In the genomic region with DNA sequence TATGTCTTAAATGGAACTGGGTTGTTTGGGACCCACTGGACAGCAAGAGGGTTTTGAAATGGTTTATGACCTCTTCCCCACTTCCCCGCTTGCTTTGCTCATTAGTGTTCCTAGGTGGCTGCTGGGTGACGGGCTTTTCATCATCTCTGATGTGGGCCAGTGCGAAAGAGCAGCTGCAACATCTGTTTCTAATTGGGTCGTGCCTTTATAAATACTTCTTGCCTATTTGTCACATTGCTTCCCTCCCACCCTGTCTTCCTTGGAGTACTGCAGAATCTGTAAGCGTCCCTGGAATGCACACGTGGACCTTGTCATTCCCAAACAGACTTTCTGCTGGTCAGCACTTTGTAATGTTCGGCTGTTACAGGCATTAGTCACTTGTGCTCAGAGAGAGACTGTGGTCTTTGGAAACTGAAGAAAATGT, we compare ENCODE assay signal across 8 cellular contexts. TPM values are rescaled to one million over a fixed set of nuclear protein-coding genes. Genes with fewer than 3 reads are reported as not detected.
DNase-seq lines count a peak whose midpoint lies in the region; ATAC-seq and TF ChIP-seq lines count a peak whose summit lies in the region.

No MANE protein-coding gene starts in this region.

- intact Hi-C loops in CD14-positive monocyte (cut with micrococcal nuclease), result no loop called here

- no peaks in the 10 kb centered on the region for H3K36me3 ChIP-seq in kidney epithelial cell (ENCODE audit: control insufficient read depth, insufficient read depth, low read length)

- H3K4me3 Mint-ChIP-seq in CD14-positive monocyte, result no peak overlapping the region

- in situ Hi-C loops in astrocyte of the spinal cord (cut with HindIII; ENCODE audit: low sequenced_read_pairs), result no loop called here

- peaks cover 1 to 3% of the 10 kb centered on the region in 2 donors for H3K36me3 Mint-ChIP-seq in CD14-positive monocyte

- ATAC-seq in GM19351 (IDR thresholded peaks at IDR 0.05; ENCODE audit: unreplicated experiment) (no peak), GM19324 (IDR thresholded peaks at IDR 0.05; ENCODE audit: low FRiP score, unreplicated experiment) (no peak)

- peaks cover 20% of the 10 kb centered on the region for H3K4me1 Mint-ChIP-seq in CD14-positive monocyte

- no peak overlapping the region for H3K27ac Mint-ChIP-seq in CD14-positive monocyte

- H3K9me3 Mint-ChIP-seq in CD14-positive monocyte, result peaks cover 1 to 2% (median 1%) of the 10 kb centered on the region in 7 donors

- no peak overlapping the region for H3K4me3 ChIP-seq in astrocyte of the spinal cord (ENCODE audit: low read depth, low read length)
- no peak overlapping the region for H3K4me3 ChIP-seq in kidney epithelial cell (ENCODE audit: low read depth, low read length)

- peak; percentile 98 for DNase-seq in H4 (ENCODE audit: low spot score)
- peak; percentile 100 for DNase-seq in astrocyte of the spinal cord (ENCODE audit: low read depth, low spot score)
- DNase-seq in kidney epithelial cell (ENCODE audit: low read depth), result peak; percentile 97
- peak; percentile 95 for DNase-seq in smooth muscle cell of the brain vasculature (ENCODE audit: low read depth, low spot score)
- DNase-seq in SW480 (ENCODE audit: low spot score), result no peak
- no peak for DNase-seq in CD14-positive monocyte (ENCODE audit: low spot score)

- no peak for TF ChIP-seq CTCF in astrocyte of the spinal cord (IDR thresholded peaks at IDR 0.05; ENCODE audit: low read depth, low read length)
- no peak for TF ChIP-seq CTCF in kidney epithelial cell (IDR thresholded peaks at IDR 0.05; ENCODE audit: insufficient read depth, low read length, poor library complexity, severe bottlenecking)
- TF ChIP-seq CTCF in CD14-positive monocyte (IDR thresholded peaks at IDR 0.05), result no peak

- no peaks in the 10 kb centered on the region for H3K27me3 ChIP-seq in kidney epithelial cell (ENCODE audit: control insufficient read depth, insufficient read depth, low read length)

- H3K27me3 Mint-ChIP-seq in CD14-positive monocyte (ENCODE audit: low read depth in 3 of 3), result peaks cover 0 to 4% (median 2%) of the 10 kb centered on the region in 3 donors

RNA-seq across cellular contexts. Expression of a gene that starts 35.2 kb away (rescaled TPM):
- 43.8 and 76.4 TPM in 2 replicates for total RNA-seq in H4 (2014; rRNA removed; shearing (Covaris generic))
- 127 and 135 TPM in 2 replicates for total RNA-seq in kidney epithelial cell
- 10 to 100 TPM in 1 of 2 donors, 1 to 10 TPM in 1; 8.8 to 14.8 TPM for polyA plus RNA-seq in CD14-positive monocyte

Comparison
In these comparisons a context has a peak if more than half of its experiments do, and no peak if none do; other contexts are left out.
1. DNase-seq: peak in H4 (single experiment), astrocyte of the spinal cord (single experiment), kidney epithelial cell (single experiment) and smooth muscle cell of the brain vasculature (single experiment); none in SW480 (single experiment) and CD14-positive monocyte (single experiment).